In genomic region chr2:174327958-174328308, GRCh38 we compare ENCODE assay signal across 16 cellular contexts. TPM values are rescaled to one million over a fixed set of nuclear protein-coding genes. Genes with fewer than 3 reads are reported as not detected.
A peak's percentile ranks its signal among the peaks of the same experiment; 100 is the strongest.
DNase-seq lines count a peak whose midpoint lies in the region; TF ChIP-seq lines count a peak whose summit lies in the region.
"Had no signal": no experiment of that assay in that cellular context is flagged by ENCODE, and none has a peak within 500 bp of the region (broad histone marks: within the 10 kb centered on the region; RNA-seq: fewer than 3 reads in every experiment).

No MANE protein-coding gene starts in this region.

- no peaks in the 10 kb centered on the region for H4K20me1 ChIP-seq in OCI-LY3 (ENCODE audit: insufficient read depth, low read length)
- H4K20me1 ChIP-seq in smooth muscle cell (ENCODE audit: low read depth): no peaks in the 10 kb centered on the region

- no peak overlapping the region for H3K4me3 Mint-ChIP-seq in MCF 10A (ENCODE audit: unreplicated experiment)

- H3K4me3 ChIP-seq in breast epithelium (peak overlapping the region in 2 of 3 donors; percentile 3 to 55), OCI-LY3 (ENCODE audit: low read length) (peak overlapping the region; percentile 51), iPS-18a (ENCODE audit: low read length) (peak overlapping the region; percentile 29), smooth muscle cell (peak overlapping the region; percentile 44), MG63 (no peak overlapping the region)
- H3K4me3 ChIP-seq: adrenal gland, lower lobe of right lung had no signal

- 5% methylated on average over 11 of the region's 11 CpGs for WGBS in smooth muscle cell (ENCODE audit: low lambda C conversion rate)

- peaks cover 6% of the 10 kb centered on the region for H3K36me3 Mint-ChIP-seq in MCF 10A (ENCODE audit: insufficient read depth, unreplicated experiment)

- CTCF ChIA-PET in MCF 10A (lab: Yijun Ruan, JAX): interaction anchor here (0.6 kb wide), 1 partner anchor 12 kb away, joined by 3 read pairs; no protein-coding TSS in a partner anchor

- H3K27me3 Mint-ChIP-seq in MCF 10A (ENCODE audit: insufficient read depth, unreplicated experiment): peaks cover 8% of the 10 kb centered on the region

- H3K79me2 ChIP-seq in OCI-LY3 (ENCODE audit: low read length) (no peaks in the 10 kb centered on the region), smooth muscle cell (ENCODE audit: low read depth) (no peaks in the 10 kb centered on the region)

- peaks cover 0 to 7% of the 10 kb centered on the region in 2 donors for H3K4me1 ChIP-seq in breast epithelium
- peaks cover 26% of the 10 kb centered on the region for H3K4me1 ChIP-seq in OCI-LY3 (ENCODE audit: low read length)
- peaks cover 30% of the 10 kb centered on the region for H3K4me1 ChIP-seq in iPS-18a (ENCODE audit: control insufficient read depth, low read depth, low read length)
- H3K4me1 ChIP-seq in smooth muscle cell (ENCODE audit: low read depth): peaks cover 25% of the 10 kb centered on the region

- peaks cover 12% of the 10 kb centered on the region for H3F3A ChIP-seq in smooth muscle cell (ENCODE audit: low read depth)

- no peaks in the 10 kb centered on the region for H3K9me3 ChIP-seq in breast epithelium
- no peaks in the 10 kb centered on the region for H3K9me3 ChIP-seq in OCI-LY3 (ENCODE audit: insufficient read depth, low read length)
- no peaks in the 10 kb centered on the region for H3K9me3 ChIP-seq in iPS-18a (ENCODE audit: control insufficient read depth, low read depth, low read length)
- H3K9me3 ChIP-seq in smooth muscle cell (replicated peaks; ENCODE audit: low read depth): no peaks in the 10 kb centered on the region
- H3K9me3 ChIP-seq in MG63: no peaks in the 10 kb centered on the region
- H3K9me3 ChIP-seq: adrenal gland, lower lobe of right lung had no signal

- peak overlapping the region in 1 of 2 donors; percentile 51 for H3K27ac ChIP-seq in breast epithelium
- no peak overlapping the region for H3K27ac ChIP-seq in OCI-LY3 (ENCODE audit: low read length)
- H3K27ac ChIP-seq in iPS-18a (ENCODE audit: low read length): no peak overlapping the region
- no peak overlapping the region for H3K27ac ChIP-seq in smooth muscle cell (ENCODE audit: low read depth)
- H3K27ac ChIP-seq: adrenal gland, BLaER1, lower lobe of right lung had no signal

- H3K27ac Mint-ChIP-seq in MCF 10A (ENCODE audit: low read depth, unreplicated experiment): no peak overlapping the region
- H3K27ac Mint-ChIP-seq: stimulated activated naive CD8-positive, alpha-beta T cell treated with anti-CD3 and anti-CD28 coated beads, Interleukin-15, Interleukin-2, amounts not matched to agents 100 ng/mL and 50 ng/mL, for 24 hours had no signal

- TF ChIP-seq CTCF in breast epithelium (IDR thresholded peaks at IDR 0.05) (no peak), MCF 10A (IDR thresholded peaks at IDR 0.05; ENCODE audit: unreplicated experiment) (no peak), OCI-LY3 (IDR thresholded peaks at IDR 0.05; ENCODE audit: low read depth, low read length) (no peak), smooth muscle cell (IDR thresholded peaks at IDR 0.05; ENCODE audit: borderline replicate concordance, insufficient read depth, poor library complexity, severe bottlenecking) (no peak)

- H3K9me3 Mint-ChIP-seq in MCF 10A (ENCODE audit: unreplicated experiment): no peaks in the 10 kb centered on the region
- H3K9me3 Mint-ChIP-seq: stimulated activated naive CD8-positive, alpha-beta T cell treated with anti-CD3 and anti-CD28 coated beads, Interleukin-15, Interleukin-2, amounts not matched to agents 100 ng/mL and 50 ng/mL, for 24 hours had no signal

- H2AFZ ChIP-seq in OCI-LY3 (ENCODE audit: low read depth, low read length) (no peak overlapping the region), smooth muscle cell (ENCODE audit: low read depth) (peak overlapping the region; percentile 85)

- BruUV-seq in MCF 10A (replicated peaks; lab: Mats Ljungman, UMichigan): no TSS peak

- DNase-seq in breast epithelium (ENCODE audit: low spot score in 2 of 2): no peak
- DNase-seq in MCF 10A (ENCODE audit: unreplicated experiment): no peak
- no peak for DNase-seq in smooth muscle cell (lab: John Stamatoyannopoulos, UW; ENCODE audit: unreplicated experiment)
- no peak for DNase-seq in RKO (ENCODE audit: low spot score)
- no peak for DNase-seq in MG63
- no peak for DNase-seq in NCI-H2227 treated with DMSO at 0.1 percent for 48 hours (lab: John Stamatoyannopoulos, UW)
- DNase-seq: adrenal gland, lower lobe of right lung, NCI-H1930, NCI-H82, SHP77 had no signal

- POLR2A ChIA-PET in MCF 10A (lab: Yijun Ruan, JAX): no interaction called here

- H3K9ac ChIP-seq in OCI-LY3 (ENCODE audit: low read length): no peak overlapping the region
- H3K9ac ChIP-seq in iPS-18a (ENCODE audit: low read length): no peak overlapping the region
- peak overlapping the region; percentile 35 for H3K9ac ChIP-seq in smooth muscle cell (ENCODE audit: low read depth)
- H3K9ac ChIP-seq: BLaER1 had no signal

- no peaks in the 10 kb centered on the region for H3K36me3 ChIP-seq in breast epithelium
- H3K36me3 ChIP-seq in OCI-LY3 (replicated peaks; ENCODE audit: low read depth, low read length): no peaks in the 10 kb centered on the region
- no peaks in the 10 kb centered on the region for H3K36me3 ChIP-seq in iPS-18a (ENCODE audit: control insufficient read depth, low read depth, low read length)
- H3K36me3 ChIP-seq in smooth muscle cell (ENCODE audit: low read depth): no peaks in the 10 kb centered on the region
- H3K36me3 ChIP-seq in MG63: no peaks in the 10 kb centered on the region
- H3K36me3 ChIP-seq: adrenal gland, BLaER1, lower lobe of right lung had no signal

- H3K4me2 ChIP-seq in OCI-LY3 (ENCODE audit: low read length) (peak overlapping the region; percentile 37), smooth muscle cell (peak overlapping the region; percentile 85)

- H3K4me1 Mint-ChIP-seq in MCF 10A (ENCODE audit: insufficient read depth, unreplicated experiment): no peaks in the 10 kb centered on the region

- TF ChIP-seq POLR2A in breast epithelium (IDR thresholded peaks at IDR 0.05): no peak

- intact Hi-C loops in breast epithelium (cut with DNase I; ENCODE audit: low total_unique reads) (no loop called here), MCF 10A (cut with micrococcal nuclease) (no loop called here)

- peaks cover 11 to 80% of the 10 kb centered on the region in 2 donors for H3K27me3 ChIP-seq in breast epithelium
- peaks cover 53% of the 10 kb centered on the region for H3K27me3 ChIP-seq in OCI-LY3 (ENCODE audit: low read depth, low read length)
- peaks cover 92% of the 10 kb centered on the region for H3K27me3 ChIP-seq in iPS-18a (ENCODE audit: control insufficient read depth, insufficient read depth, low read length)
- peaks cover 60% of the 10 kb centered on the region for H3K27me3 ChIP-seq in smooth muscle cell (ENCODE audit: low read depth)
- H3K27me3 ChIP-seq in MG63: peaks cover 16% of the 10 kb centered on the region

RNA-seq across cellular contexts. Expression of gene SP9, which starts 6.8 kb away (rescaled TPM):
- total RNA-seq in breast epithelium: under 1 TPM in 2 of 3 donors, not detected in 1; 0.33 to 0.80 TPM
- not detected in 2 replicates for total RNA-seq in MCF 10A (2022)
- total RNA-seq in smooth muscle cell: 0.49 and 0.63 TPM in 2 replicates
- polyA plus RNA-seq in smooth muscle cell: 0.17 and 0.26 TPM in 2 replicates
- not detected in 2 replicates for total RNA-seq in MG63 (2014; rRNA removed; shearing (Covaris generic); ENCODE audit: low replicate concordance)
- total RNA-seq: adrenal gland, esophagus mucosa, lower lobe of right lung had no signal
- polyA plus RNA-seq: adrenal gland had no signal
